In genomic region chr20:3805594-3806264, GRCh38 we compare ENCODE assay signal across 8 cellular contexts. TPM values are rescaled to one million over a fixed set of nuclear protein-coding genes. Genes with fewer than 3 reads are reported as not detected.
A peak's percentile ranks its signal among the peaks of the same experiment; 100 is the strongest.
DNase-seq lines count a peak whose midpoint lies in the region; TF ChIP-seq lines count a peak whose summit lies in the region.

No MANE protein-coding gene starts in this region.

- H3K27me3 ChIP-seq in mucosa of rectum (ENCODE audit: control insufficient read depth in 2 of 2, insufficient read depth in 2 of 2, low read length in 2 of 2) = no peaks in the 10 kb centered on the region

- H3K9me3 Mint-ChIP-seq in chondrocyte (ENCODE audit: low read depth) = peaks cover 2% of the 10 kb centered on the region

- H3K27ac ChIP-seq in mucosa of rectum (ENCODE audit: low read depth in 2 of 2, low read length in 2 of 2) = peak overlapping the region; percentile 66 to 97

- H3K27ac Mint-ChIP-seq in chondrocyte (ENCODE audit: unreplicated experiment) = peak overlapping the region; percentile 98

- TF ChIP-seq CTCF in chondrocyte (IDR thresholded peaks at IDR 0.05) = no peak

- H3K4me3 ChIP-seq in mucosa of rectum (ENCODE audit: low read length in 2 of 2) = no peak overlapping the region

- peaks cover 27 to 31% of the 10 kb centered on the region in 2 donors for H3K36me3 ChIP-seq in mucosa of rectum (ENCODE audit: control insufficient read depth in 2 of 2, insufficient read depth in 2 of 2, low read length in 2 of 2)

- peak overlapping the region in 1 of 2 donors; percentile 12 for H3K9ac ChIP-seq in mucosa of rectum (ENCODE audit: low read depth in 1 of 2, low read length in 2 of 2)

- peaks cover 34 to 40% of the 10 kb centered on the region in 2 donors for H3K4me1 ChIP-seq in mucosa of rectum (ENCODE audit: control insufficient read depth in 2 of 2, insufficient read depth in 2 of 2, low read length in 2 of 2)

- peaks cover 59% of the 10 kb centered on the region for H3K4me1 Mint-ChIP-seq in chondrocyte (ENCODE audit: low read depth)

- no peak overlapping the region for H3K4me3 Mint-ChIP-seq in chondrocyte (ENCODE audit: unreplicated experiment)

- peaks cover 32% of the 10 kb centered on the region for H3K36me3 Mint-ChIP-seq in chondrocyte (ENCODE audit: low read depth)

- no peaks in the 10 kb centered on the region for H3K9me3 ChIP-seq in mucosa of rectum (ENCODE audit: control insufficient read depth in 2 of 2, low read length in 2 of 2)

- DNase-seq in A172 (ENCODE audit: low spot score) (peak; percentile 52), M059J (ENCODE audit: low read depth) (peak; percentile 93), chondrocyte (ENCODE audit: low spot score) (peak; percentile 62), Kasumi-1 (lab: John Stamatoyannopoulos, UW) (no peak), GF-D8 (lab: John Stamatoyannopoulos, UW) (no peak), NCI-H1105 treated with DMSO at 0.1 percent for 48 hours (lab: John Stamatoyannopoulos, UW) (no peak)
- no peak for DNase-seq in activated CD4-positive, alpha-beta T cell treated with anti-CD3 and anti-CD28 coated beads for 1 hour

- H3K27me3 Mint-ChIP-seq in chondrocyte (ENCODE audit: low read depth) = no peaks in the 10 kb centered on the region

RNA-seq across cellular contexts. Expression of gene CDC25B, which starts 9.6 kb away (rescaled TPM):
- 63.0 and 65.5 TPM in 2 replicates for total RNA-seq in A172 (2014; rRNA removed; shearing (Covaris generic))
- total RNA-seq in M059J (2014; rRNA removed; shearing (Covaris generic)) = 67.5 and 104 TPM in 2 replicates
- total RNA-seq in chondrocyte = 48.7 to 60.1 TPM (median 57.8 TPM) in 3 replicates

RNA-seq across cellular contexts. Expression of gene AP5S1, which starts 14.6 kb away (rescaled TPM):
- 22.6 and 27.7 TPM in 2 replicates for total RNA-seq in A172 (2014; rRNA removed; shearing (Covaris generic))
- total RNA-seq in M059J (2014; rRNA removed; shearing (Covaris generic)) = 35.7 and 41.4 TPM in 2 replicates
- total RNA-seq in chondrocyte = 17.9 to 24.5 TPM (median 20.1 TPM) in 3 replicates

RNA-seq across cellular contexts. Expression of gene CENPB, which starts 19.2 kb away (rescaled TPM):
- 94.1 and 129 TPM in 2 replicates for total RNA-seq in A172 (2014; rRNA removed; shearing (Covaris generic))
- 80.2 and 161 TPM in 2 replicates for total RNA-seq in M059J (2014; rRNA removed; shearing (Covaris generic))
- 91.1 to 94.9 TPM (median 92.1 TPM) in 3 replicates for total RNA-seq in chondrocyte

RNA-seq across cellular contexts. Expression of gene SPEF1, which starts 24.5 kb away (rescaled TPM):
- 0.67 TPM in 1 of 2 replicates, not detected in the other for total RNA-seq in A172 (2014; rRNA removed; shearing (Covaris generic))
- total RNA-seq in M059J (2014; rRNA removed; shearing (Covaris generic)) = 0.27 and 0.34 TPM in 2 replicates
- total RNA-seq in chondrocyte = 0.12 to 0.60 TPM in 2 of 3 replicates, not detected in the other

RNA-seq across cellular contexts. Expression of gene ADISSP, which starts 38.2 kb away (rescaled TPM):
- total RNA-seq in A172 (2014; rRNA removed; shearing (Covaris generic)) = 108 and 110 TPM in 2 replicates
- total RNA-seq in M059J (2014; rRNA removed; shearing (Covaris generic)) = 26.8 and 39.1 TPM in 2 replicates
- 23.5 to 30.4 TPM (median 26.7 TPM) in 3 replicates for total RNA-seq in chondrocyte

Comparison
In these comparisons a context has a peak if more than half of its experiments do, and no peak if none do; other contexts are left out.
1. DNase-seq: peak in A172 (single experiment), M059J (single experiment) and chondrocyte (single experiment); none in Kasumi-1 (0 of 2), GF-D8 (single experiment), activated CD4-positive, alpha-beta T cell treated with anti-CD3 and anti-CD28 coated beads for 1 hour (single experiment) and NCI-H1105 treated with DMSO at 0.1 percent for 48 hours (single experiment).